10 cellular contexts compared by ENCODE assay signal in the genomic region with DNA sequence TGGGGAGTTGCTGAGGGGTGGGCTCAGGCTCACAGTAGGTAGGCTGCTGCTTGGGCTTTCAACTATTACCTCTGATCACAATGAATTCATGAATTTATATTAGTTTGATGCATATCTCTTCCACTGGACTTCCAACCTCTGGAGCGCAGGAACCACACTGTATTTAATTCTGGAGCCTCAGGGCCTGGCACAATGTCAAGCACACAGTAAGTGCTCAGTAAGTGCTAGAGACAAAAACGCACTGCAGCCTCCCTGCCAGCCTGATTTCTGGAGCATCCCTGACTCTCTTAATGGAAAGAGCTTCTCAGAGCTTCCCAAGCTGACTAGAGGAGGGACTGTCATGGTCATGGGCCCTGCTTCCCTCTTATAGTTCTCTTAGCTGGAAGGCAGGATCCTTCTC. TPM values are rescaled to one million over a fixed set of nuclear protein-coding genes. Genes with fewer than 3 reads are reported as not detected.
A peak's percentile ranks its signal among the peaks of the same experiment; 100 is the strongest.
DNase-seq lines count a peak whose midpoint lies in the region; ATAC-seq and TF ChIP-seq lines count a peak whose summit lies in the region.
"Had no signal": no experiment of that assay in that cellular context is flagged by ENCODE, and none has a peak within 500 bp of the region (broad histone marks: within the 10 kb centered on the region; RNA-seq: fewer than 3 reads in every experiment).

No MANE protein-coding gene starts in this region.

- H3K9me3 Mint-ChIP-seq in activated B cell treated with CpG ODN at 0.5 μM for 24 hours: no peaks in the 10 kb centered on the region
- no peaks in the 10 kb centered on the region for H3K9me3 Mint-ChIP-seq in memory B cell
- H3K9me3 Mint-ChIP-seq in type B pancreatic cell: no peaks in the 10 kb centered on the region

- no peak for ATAC-seq in activated B cell treated with CpG ODN at 0.5 μM for 24 hours (ENCODE audit: low read depth)
- no peak for ATAC-seq in memory B cell (ENCODE audit: low read depth)
- no peak for ATAC-seq in HG03175 (IDR thresholded peaks at IDR 0.05; ENCODE audit: unreplicated experiment)
- no peak for ATAC-seq in activated CD4-positive, CD25-positive, alpha-beta regulatory T cell treated with anti-CD3 and anti-CD28 coated beads, Interleukin-2, amount 50 U/mL, for 24 hours

- CTCF ChIA-PET in activated B cell treated with CpG ODN at 0.5 μM for 24 hours (lab: Charles Lee): interaction anchor here (0.9 to 10.0 kb wide), 7 partner anchors 11 to 37 kb away, joined by 3 to 139 read pairs (median 32); a partner anchor contains a TSS

- H3K4me3 ChIP-seq in left ventricle myocardium inferior: no peak overlapping the region
- H3K4me3 ChIP-seq: ascending aorta had no signal

- POLR2A ChIA-PET in activated B cell treated with CpG ODN at 0.5 μM for 24 hours (lab: Charles Lee): interaction anchor here (0.6 to 35.7 kb wide), 10 partner anchors 10 to 562 kb away, joined by 3 to 1622 read pairs (median 4); a partner anchor contains a TSS

- H3K27me3 ChIP-seq in left ventricle myocardium inferior (ENCODE audit: low read depth): no peaks in the 10 kb centered on the region
- H3K27me3 ChIP-seq: ascending aorta had no signal

- intact Hi-C loops in left ventricle myocardium inferior (cut with micrococcal nuclease): no loop called here
- intact Hi-C loops in cardiac septum (cut with DNase I): no loop called here
- intact Hi-C loops in activated B cell treated with CpG ODN at 0.5 μM for 24 hours (cut with micrococcal nuclease): loop anchor here (1.0 to 10.0 kb wide), 6 partner anchors 26 to 2000 kb away; a partner anchor contains a TSS

- H3K4me1 ChIP-seq in left ventricle myocardium inferior: peaks cover 27% of the 10 kb centered on the region
- H3K4me1 ChIP-seq: ascending aorta had no signal

- H3K36me3 Mint-ChIP-seq in activated B cell treated with CpG ODN at 0.5 μM for 24 hours (ENCODE audit: low read depth) (peaks cover 1% of the 10 kb centered on the region), memory B cell (no peaks in the 10 kb centered on the region), type B pancreatic cell (no peaks in the 10 kb centered on the region)

- H3K4me1 Mint-ChIP-seq in activated B cell treated with CpG ODN at 0.5 μM for 24 hours: peaks cover 91% of the 10 kb centered on the region
- H3K4me1 Mint-ChIP-seq in memory B cell: peaks cover 72% of the 10 kb centered on the region
- H3K4me1 Mint-ChIP-seq in type B pancreatic cell (ENCODE audit: unreplicated experiment): peaks cover 29% of the 10 kb centered on the region

- no peaks in the 10 kb centered on the region for H3K9me3 ChIP-seq in left ventricle myocardium inferior (replicated peaks)
- H3K9me3 ChIP-seq: ascending aorta had no signal

- H3K4me3 Mint-ChIP-seq in activated B cell treated with CpG ODN at 0.5 μM for 24 hours (peak overlapping the region; percentile 71), memory B cell (peak overlapping the region; percentile 38), type B pancreatic cell (no peak overlapping the region)

- TF ChIP-seq CTCF in left ventricle myocardium inferior (IDR thresholded peaks at IDR 0.05; ENCODE audit: borderline replicate concordance) (no peak), activated B cell treated with CpG ODN at 0.5 μM for 24 hours (IDR thresholded peaks at IDR 0.05) (no peak), type B pancreatic cell (conservative IDR thresholded peaks at IDR 0.05) (no peak)

- no peaks in the 10 kb centered on the region for H3K36me3 ChIP-seq in left ventricle myocardium inferior
- H3K36me3 ChIP-seq: ascending aorta had no signal

- H3K27me3 Mint-ChIP-seq in activated B cell treated with CpG ODN at 0.5 μM for 24 hours (no peaks in the 10 kb centered on the region), memory B cell (no peaks in the 10 kb centered on the region), type B pancreatic cell (no peaks in the 10 kb centered on the region)

- DNase-seq in left ventricle myocardium inferior: no peak
- DNase-seq in cardiac septum (ENCODE audit: low spot score): no peak
- DNase-seq in activated B cell treated with CpG ODN at 0.5 μM for 24 hours: no peak
- DNase-seq in memory B cell (ENCODE audit: low spot score in 2 of 2): peak in 1 of 2 donors; percentile 32
- no peak for DNase-seq in type B pancreatic cell (ENCODE audit: extremely low spot score, unreplicated experiment)
- DNase-seq in NCI-H510A treated with DMSO at 0.1 percent for 48 hours (lab: John Stamatoyannopoulos, UW): no peak

- H3K27ac Mint-ChIP-seq in activated B cell treated with CpG ODN at 0.5 μM for 24 hours (peak overlapping the region; percentile 98), memory B cell (peak overlapping the region; percentile 97), type B pancreatic cell (peak overlapping the region; percentile 53)

- peak overlapping the region; percentile 37 for H3K27ac ChIP-seq in left ventricle myocardium inferior (replicated peaks)
- H3K27ac ChIP-seq: ascending aorta, VCaP had no signal

RNA-seq across cellular contexts. Expression of a gene that starts 33.8 kb away (rescaled TPM):
- 0.74 TPM for total RNA-seq in left ventricle myocardium inferior
- total RNA-seq in cardiac septum: 0.75 TPM
- total RNA-seq in activated B cell treated with CpG ODN at 0.5 μM for 24 hours: 26.1 and 26.2 TPM in 2 replicates
- 13.5 and 17.7 TPM in 2 replicates for total RNA-seq in type B pancreatic cell (ENCODE audit: low replicate concordance)

RNA-seq across cellular contexts. Expression of a gene that starts 60.0 kb away (rescaled TPM):
- total RNA-seq in left ventricle myocardium inferior (2.5 TPM), cardiac septum (4.0 TPM), activated B cell treated with CpG ODN at 0.5 μM for 24 hours (1.2 and 1.4 TPM in 2 replicates), type B pancreatic cell (ENCODE audit: low replicate concordance) (3.0 and 6.2 TPM in 2 replicates)
